Comparison of ENCODE assay signal across 8 cellular contexts in the genomic region with DNA sequence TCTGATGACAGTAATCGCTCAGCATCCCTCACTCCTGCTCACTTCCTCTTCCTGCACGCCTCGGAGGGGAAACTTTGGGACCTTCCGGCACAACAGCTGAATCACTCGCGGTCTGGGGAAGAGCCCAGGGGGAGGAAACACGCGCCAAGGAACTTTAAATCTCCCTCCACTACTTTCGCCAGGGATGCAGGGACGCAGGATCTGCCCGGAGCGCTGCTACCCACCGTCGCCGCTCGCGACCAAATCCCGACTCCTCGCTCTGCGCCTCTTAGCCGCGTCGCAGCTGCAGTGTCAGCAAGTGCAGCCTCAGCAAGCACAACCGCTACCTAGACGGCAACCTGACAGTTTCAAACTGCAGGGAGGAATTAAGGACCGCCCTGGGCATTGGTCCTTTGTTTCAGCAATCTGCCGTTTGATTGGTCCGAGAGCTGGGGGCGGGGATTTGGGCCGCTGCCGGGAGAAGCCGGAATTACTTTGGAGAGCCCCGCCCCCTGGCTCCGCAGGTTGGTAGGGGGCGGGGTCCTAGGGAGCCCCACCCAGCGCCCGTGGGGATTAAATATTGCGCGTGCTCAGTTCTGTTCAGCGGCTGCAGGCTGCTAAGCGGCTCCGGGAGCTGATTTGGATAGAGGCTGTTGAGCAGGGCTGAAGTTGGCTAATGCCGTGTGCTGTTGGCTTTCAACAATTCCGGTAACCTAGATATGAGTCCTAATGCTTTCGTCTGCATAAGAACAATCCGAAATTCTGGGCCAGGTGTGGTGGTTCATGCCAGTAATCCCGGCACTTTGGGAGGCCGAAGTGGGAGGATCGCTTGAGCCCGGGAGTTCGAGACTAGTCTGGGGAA. TPM values are rescaled to one million over a fixed set of nuclear protein-coding genes. Genes with fewer than 3 reads are reported as not detected.
DNase-seq lines count a peak whose midpoint lies in the region; ATAC-seq and TF ChIP-seq lines count a peak whose summit lies in the region.

A gene with protein sequence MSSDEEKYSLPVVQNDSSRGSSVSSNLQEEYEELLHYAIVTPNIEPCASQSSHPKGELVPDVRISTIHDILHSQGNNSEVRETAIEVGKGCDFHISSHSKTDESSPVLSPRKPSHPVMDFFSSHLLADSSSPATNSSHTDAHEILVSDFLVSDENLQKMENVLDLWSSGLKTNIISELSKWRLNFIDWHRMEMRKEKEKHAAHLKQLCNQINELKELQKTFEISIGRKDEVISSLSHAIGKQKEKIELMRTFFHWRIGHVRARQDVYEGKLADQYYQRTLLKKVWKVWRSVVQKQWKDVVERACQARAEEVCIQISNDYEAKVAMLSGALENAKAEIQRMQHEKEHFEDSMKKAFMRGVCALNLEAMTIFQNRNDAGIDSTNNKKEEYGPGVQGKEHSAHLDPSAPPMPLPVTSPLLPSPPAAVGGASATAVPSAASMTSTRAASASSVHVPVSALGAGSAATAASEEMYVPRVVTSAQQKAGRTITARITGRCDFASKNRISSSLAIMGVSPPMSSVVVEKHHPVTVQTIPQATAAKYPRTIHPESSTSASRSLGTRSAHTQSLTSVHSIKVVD (minus strand): TSS at position 356 of the 841 bp plus-strand sequence. CDS start 4,500 bp downstream, outside the sequence.

- no peaks in the 10 kb centered on the region for H3K9me3 Mint-ChIP-seq in activated naive CD8-positive, alpha-beta T cell (ENCODE audit: low read depth)

- peaks cover 11% of the 10 kb centered on the region for H3K36me3 Mint-ChIP-seq in activated naive CD8-positive, alpha-beta T cell

- H3K4me1 Mint-ChIP-seq in activated naive CD8-positive, alpha-beta T cell (ENCODE audit: low read depth): peaks cover 43% of the 10 kb centered on the region

- H3K27ac ChIP-seq in temporal lobe (ENCODE audit: low read depth, low read length): peak within 1 kb of the TSS; percentile 71

- peak; percentile 92 for ATAC-seq in HG02623 (IDR thresholded peaks at IDR 0.05; ENCODE audit: unreplicated experiment)

- H3K4me3 Mint-ChIP-seq in activated naive CD8-positive, alpha-beta T cell: peak within 1 kb of the TSS; percentile 99

- CTCF ChIA-PET in GM10248 (lab: Yijun Ruan, JAX): interaction anchor here (1.2 to 1.9 kb wide), 2 partner anchors 10 to 36 kb away, joined by 4 to 10 read pairs; no protein-coding TSS in a partner anchor

- TF ChIP-seq CTCF in GM10248 (IDR thresholded peaks at IDR 0.05; ENCODE audit: control extremely low read depth, extremely low read depth, low read depth, missing control alignments): no peak

- peak within 1 kb of the TSS; percentile 99 for H3K27ac Mint-ChIP-seq in activated naive CD8-positive, alpha-beta T cell

- peak; percentile 97 for DNase-seq in GM10248 (ENCODE audit: extremely low spot score)
- peak; percentile 89 for DNase-seq in NCI-H1105 (lab: John Stamatoyannopoulos, UW)
- DNase-seq in SKM-1 treated with dmso at 0.1 percent for 144 hours (lab: John Stamatoyannopoulos, UW; ENCODE audit: unreplicated experiment): peak; percentile 96
- DNase-seq in glomerular endothelial cell (ENCODE audit: extremely low read depth, low read depth, low spot score): no peak
- peak; percentile 93 for DNase-seq in occipital lobe (lab: John Stamatoyannopoulos, UW)

- no peaks in the 10 kb centered on the region for H3K27me3 Mint-ChIP-seq in activated naive CD8-positive, alpha-beta T cell

- POLR2A ChIA-PET in GM10248 (lab: Yijun Ruan, JAX): interaction anchor here (0.8 kb wide), 1 partner anchor 23 kb away, joined by 3 read pairs; no protein-coding TSS in a partner anchor

RNA-seq across cellular contexts. Expression of the gene that starts here (rescaled TPM):
- total RNA-seq in glomerular endothelial cell: 10.6 and 11.7 TPM in 2 replicates
- 12.9 TPM for total RNA-seq in occipital lobe
- total RNA-seq in temporal lobe: 7.1 TPM
